9 cellular contexts compared by ENCODE assay signal in the genomic region with DNA sequence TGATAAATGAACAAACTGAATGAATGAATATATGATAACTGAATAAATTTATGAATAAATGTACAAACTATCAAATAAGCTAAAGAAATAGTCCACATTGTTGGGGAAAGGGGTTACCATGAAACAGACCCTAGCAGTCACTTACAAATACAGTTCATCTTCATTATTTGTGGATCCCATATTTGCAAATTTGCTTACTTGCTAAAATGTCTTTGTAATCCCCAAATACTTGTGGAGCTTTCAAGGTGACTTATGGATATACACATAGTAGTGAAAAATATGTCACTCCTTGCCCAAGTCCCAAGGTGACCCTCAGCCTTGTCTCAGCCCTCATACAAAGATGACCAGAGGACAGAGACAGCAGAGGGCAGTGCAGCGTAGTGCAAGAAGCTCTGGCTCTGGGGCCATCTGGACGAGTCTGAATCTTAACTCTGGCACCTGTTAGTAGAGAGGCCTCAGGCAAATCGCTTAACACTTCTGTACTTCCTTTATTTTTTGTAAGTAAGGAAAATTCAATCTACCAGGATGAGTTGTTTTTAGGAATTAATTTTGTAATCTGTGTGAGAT. TPM values are rescaled to one million over a fixed set of nuclear protein-coding genes. Genes with fewer than 3 reads are reported as not detected.
A peak's percentile ranks its signal among the peaks of the same experiment; 100 is the strongest.
DNase-seq lines count a peak whose midpoint lies in the region; ATAC-seq, FAIRE-seq and TF ChIP-seq lines count a peak whose summit lies in the region.
"Had no signal": no experiment of that assay in that cellular context is flagged by ENCODE, and none has a peak within 500 bp of the region (broad histone marks: within the 10 kb centered on the region; RNA-seq: fewer than 3 reads in every experiment).

No MANE protein-coding gene starts in this region.

- no peaks in the 10 kb centered on the region for H3K79me2 ChIP-seq in astrocyte (ENCODE audit: insufficient read depth, low read length)

- DNase-seq in activated naive CD4-positive, alpha-beta T cell treated with anti-CD3 and anti-CD28 coated beads for 36 hours = peak; percentile 35
- no peak for DNase-seq in activated naive CD4-positive, alpha-beta T cell treated with anti-CD3 and anti-CD28 coated beads, Interleukin-2, amount 50 U/mL, for 72 hours (ENCODE audit: low spot score in 2 of 2)
- peak; percentile 30 for DNase-seq in NCI-H2196 (lab: John Stamatoyannopoulos, UW; ENCODE audit: unreplicated experiment)
- peak; percentile 7 for DNase-seq in astrocyte (ENCODE audit: low read depth)
- peak; percentile 47 for DNase-seq in iPS DF 19.7 (ENCODE audit: low read depth, low spot score)
- DNase-seq in testis = peak; percentile 80
- DNase-seq in vagina (ENCODE audit: extremely low spot score in 2 of 2) = no peak
- no peak for DNase-seq in immature natural killer cell

- TF ChIP-seq POLR2A in testis (IDR thresholded peaks at IDR 0.05) (no peak), vagina (IDR thresholded peaks at IDR 0.05) (no peak)

- H3K9ac ChIP-seq in astrocyte (ENCODE audit: low read length) = no peak overlapping the region

- H3K4me2 ChIP-seq in astrocyte (ENCODE audit: low read length) = no peak overlapping the region

- H3K27me3 Mint-ChIP-seq in activated naive CD4-positive, alpha-beta T cell treated with anti-CD3 and anti-CD28 coated beads for 36 hours (ENCODE audit: low read depth) = no peaks in the 10 kb centered on the region
- H3K27me3 Mint-ChIP-seq in astrocyte (ENCODE audit: low read depth, unreplicated experiment) (no peaks in the 10 kb centered on the region), immature natural killer cell (ENCODE audit: low read depth in 3 of 3) (peaks cover 7 to 9% (median 8%) of the 10 kb centered on the region in 3 donors)

- H3K4me3 Mint-ChIP-seq in activated naive CD4-positive, alpha-beta T cell treated with anti-CD3 and anti-CD28 coated beads for 36 hours = no peak overlapping the region
- no peak overlapping the region for H3K4me3 Mint-ChIP-seq in astrocyte (ENCODE audit: unreplicated experiment)
- no peak overlapping the region for H3K4me3 Mint-ChIP-seq in immature natural killer cell
- H3K4me3 Mint-ChIP-seq: dendritic cell treated with granulocyte-macrophage colony-stimulating factor and Interleukin-4, amounts not matched to agents 40 ng/mL and 50 ng/mL, for 4 days had no signal

- H2AFZ ChIP-seq in astrocyte (ENCODE audit: low read depth, low read length) = no peak overlapping the region

- peaks cover 13% of the 10 kb centered on the region for H3K27me3 ChIP-seq in astrocyte (ENCODE audit: insufficient read depth, low read length)
- H3K27me3 ChIP-seq in testis = no peaks in the 10 kb centered on the region
- H3K27me3 ChIP-seq in vagina = no peaks in the 10 kb centered on the region

- H3K4me3 ChIP-seq in astrocyte (ENCODE audit: insufficient read depth, low read depth, low read length) (no peak overlapping the region), testis (no peak overlapping the region), vagina (no peak overlapping the region)

- peaks cover 19% of the 10 kb centered on the region for H3K4me1 Mint-ChIP-seq in activated naive CD4-positive, alpha-beta T cell treated with anti-CD3 and anti-CD28 coated beads for 36 hours (ENCODE audit: low read depth)
- H3K4me1 Mint-ChIP-seq in astrocyte (ENCODE audit: low read depth, unreplicated experiment) (peaks cover 1% of the 10 kb centered on the region), immature natural killer cell (peaks cover 14 to 20% of the 10 kb centered on the region in 2 donors)

- no peak for FAIRE-seq in astrocyte (lab: Jason Lieb, UNC)

- H3K9me3 ChIP-seq in astrocyte (ENCODE audit: insufficient read depth, low read depth, low read length) (no peaks in the 10 kb centered on the region), testis (no peaks in the 10 kb centered on the region), vagina (no peaks in the 10 kb centered on the region)

- TF ChIP-seq CTCF in astrocyte (IDR thresholded peaks at IDR 0.05; ENCODE audit: insufficient read depth, low read depth, low read length) (peak; percentile 14), testis (IDR thresholded peaks at IDR 0.05) (peak in 2 of 3 experiments; percentile 10 to 32), vagina (IDR thresholded peaks at IDR 0.05) (peak in 1 of 3 experiments; percentile 10)

- CTCF ChIA-PET in activated naive CD4-positive, alpha-beta T cell treated with anti-CD3 and anti-CD28 coated beads for 36 hours (lab: Charles Lee) = interaction anchor here (2.3 kb wide), 1 partner anchor 107 kb away, joined by 8 read pairs; the partner anchor contains the start of gene ZNF638

- no peak for ATAC-seq in activated naive CD4-positive, alpha-beta T cell treated with anti-CD3 and anti-CD28 coated beads, Interleukin-2, amount 50 U/mL, for 72 hours

- WGBS in testis, 2 donors = 36 to 45% methylated on average over 3 of the region's 3 CpGs

- H3K36me3 ChIP-seq in astrocyte (ENCODE audit: insufficient read depth, low read length) = no peaks in the 10 kb centered on the region
- no peaks in the 10 kb centered on the region for H3K36me3 ChIP-seq in testis (ENCODE audit: low read depth, missing control alignments)
- H3K36me3 ChIP-seq in vagina = no peaks in the 10 kb centered on the region

- no peaks in the 10 kb centered on the region for H4K20me1 ChIP-seq in astrocyte (ENCODE audit: insufficient read depth, low read length)

- intact Hi-C loops in activated naive CD4-positive, alpha-beta T cell treated with anti-CD3 and anti-CD28 coated beads for 36 hours (cut with micrococcal nuclease) = loop anchor here (1.0 to 10.0 kb wide), 3 partner anchors 58 to 287 kb away; partner anchors contain the start of gene DYSF
- intact Hi-C loops in testis (cut with DNase I; ENCODE audit: low total_unique reads) = no loop called here
- intact Hi-C loops in vagina (cut with DNase I) = no loop called here

- no peaks in the 10 kb centered on the region for H3K9me3 Mint-ChIP-seq in activated naive CD4-positive, alpha-beta T cell treated with anti-CD3 and anti-CD28 coated beads for 36 hours
- no peaks in the 10 kb centered on the region for H3K9me3 Mint-ChIP-seq in activated naive CD4-positive, alpha-beta T cell treated with anti-CD3 and anti-CD28 coated beads, Interleukin-2, amount 50 U/mL, for 72 hours
- H3K9me3 Mint-ChIP-seq in astrocyte (ENCODE audit: unreplicated experiment) (no peaks in the 10 kb centered on the region), immature natural killer cell (no peaks in the 10 kb centered on the region)

- peaks cover 7% of the 10 kb centered on the region for H3K4me1 ChIP-seq in astrocyte (ENCODE audit: insufficient read depth, low read length)
- no peaks in the 10 kb centered on the region for H3K4me1 ChIP-seq in testis
- H3K4me1 ChIP-seq in vagina = peaks cover 13% of the 10 kb centered on the region

- H3K27ac ChIP-seq in astrocyte (ENCODE audit: low read depth, low read length) = no peak overlapping the region
- H3K27ac ChIP-seq in testis = no peak overlapping the region
- no peak overlapping the region for H3K27ac ChIP-seq in vagina

- no peaks in the 10 kb centered on the region for H3K36me3 Mint-ChIP-seq in activated naive CD4-positive, alpha-beta T cell treated with anti-CD3 and anti-CD28 coated beads for 36 hours (ENCODE audit: low read depth)
- no peaks in the 10 kb centered on the region for H3K36me3 Mint-ChIP-seq in activated naive CD4-positive, alpha-beta T cell treated with anti-CD3 and anti-CD28 coated beads, Interleukin-2, amount 50 U/mL, for 72 hours
- H3K36me3 Mint-ChIP-seq in astrocyte (ENCODE audit: low read depth, unreplicated experiment) (no peaks in the 10 kb centered on the region), immature natural killer cell (peaks cover 0 to 5% (median 0%) of the 10 kb centered on the region in 3 donors)

- no peak overlapping the region for H3K27ac Mint-ChIP-seq in activated naive CD4-positive, alpha-beta T cell treated with anti-CD3 and anti-CD28 coated beads for 36 hours
- no peak overlapping the region for H3K27ac Mint-ChIP-seq in activated naive CD4-positive, alpha-beta T cell treated with anti-CD3 and anti-CD28 coated beads, Interleukin-2, amount 50 U/mL, for 72 hours
- H3K27ac Mint-ChIP-seq in astrocyte (ENCODE audit: unreplicated experiment) (no peak overlapping the region), immature natural killer cell (no peak overlapping the region)
- H3K27ac Mint-ChIP-seq: dendritic cell treated with granulocyte-macrophage colony-stimulating factor and Interleukin-4, amounts not matched to agents 40 ng/mL and 50 ng/mL, for 4 days had no signal

RNA-seq across cellular contexts. Expression of gene PAIP2B, which starts 3.1 kb away (rescaled TPM):
- total RNA-seq in activated naive CD4-positive, alpha-beta T cell treated with anti-CD3 and anti-CD28 coated beads for 36 hours = 1 to 10 TPM; 3.0 to 3.2 TPM
- total RNA-seq in activated naive CD4-positive, alpha-beta T cell treated with anti-CD3 and anti-CD28 coated beads, Interleukin-2, amount 50 U/mL, for 72 hours = 1 to 10 TPM; 2.5 to 3.7 TPM
- total RNA-seq in astrocyte (1.7 TPM in 2 replicates), testis (1 to 10 TPM; 3.3 to 3.9 TPM), vagina (7.6 TPM)
- polyA plus RNA-seq in testis (ENCODE audit: insufficient read depth, low read depth, low replicate concordance) (4.5 TPM), immature natural killer cell (1 to 10 TPM; 1.3 to 2.5 (median 1.6) TPM)

Comparison
In these comparisons a context has a peak if more than half of its experiments do, and no peak if none do; other contexts are left out.
1. DNase-seq: peak in activated naive CD4-positive, alpha-beta T cell treated with anti-CD3 and anti-CD28 coated beads for 36 hours (single experiment), NCI-H2196 (single experiment), astrocyte (single experiment), iPS DF 19.7 (single experiment) and testis (single experiment); none in activated naive CD4-positive, alpha-beta T cell treated with anti-CD3 and anti-CD28 coated beads, Interleukin-2, amount 50 U/mL, for 72 hours (0 of 2), vagina (0 of 2) and immature natural killer cell (0 of 3).